In genomic region chr18:79949571-79950439, GRCh38 we compare ENCODE assay signal across 8 cellular contexts. TPM values are rescaled to one million over a fixed set of nuclear protein-coding genes. Genes with fewer than 3 reads are reported as not detected.
DNase-seq lines count a peak whose midpoint lies in the region; ATAC-seq and TF ChIP-seq lines count a peak whose summit lies in the region.

No MANE protein-coding gene starts in this region.

- H3K27ac ChIP-seq in 22Rv1 (0 out of 2 replicates have a peak overlapping the region, but pooled peaks have one; percentile 7), GM23338 (ENCODE audit: low read depth) (no peak overlapping the region), prostate gland (peak overlapping the region in 1 of 2 donors; percentile 80)

- H3K4me3 ChIP-seq in GM23338, result peak overlapping the region; percentile 66; the same call in 1 of the 2 replicates
- peak overlapping the region; percentile 81 for H3K4me3 ChIP-seq in fibroblast of the aortic adventitia (ENCODE audit: low read depth, low read length)
- H3K4me3 ChIP-seq in prostate gland, result peak overlapping the region; percentile 90 to 97

- H2AFZ ChIP-seq in GM23338, result no peak overlapping the region

- CTCF ChIA-PET in T-cell (lab: Charles Lee), result no interaction called here

- H3K9me3 ChIP-seq in prostate gland, result no peaks in the 10 kb centered on the region

- peaks cover 49% of the 10 kb centered on the region for H3K27me3 ChIP-seq in GM23338 (ENCODE audit: insufficient read depth)
- H3K27me3 ChIP-seq in prostate gland (replicated peaks; ENCODE audit: insufficient read depth), result no peaks in the 10 kb centered on the region

- H3K27me3 Mint-ChIP-seq in GM23338 (ENCODE audit: insufficient read depth, low read depth, poor library complexity) (peaks cover 40% of the 10 kb centered on the region), T-cell (no peaks in the 10 kb centered on the region)

- WGBS in prostate gland, result 71% methylated on average over 14 of the region's 14 CpGs

- H4K20me1 ChIP-seq in GM23338 (replicated peaks; ENCODE audit: insufficient read depth), result peaks cover 11% of the 10 kb centered on the region; the same call in 1 of the 2 replicates

- TF ChIP-seq POLR2A in prostate gland (IDR thresholded peaks at IDR 0.05), result no peak

- H3K9me3 Mint-ChIP-seq in GM23338 (no peaks in the 10 kb centered on the region; the same call in 2 of the 3 replicates), T-cell (no peaks in the 10 kb centered on the region)

- intact Hi-C loops in prostate gland (cut with DNase I), result loop anchor here (5.0 to 10.0 kb wide), 2 partner anchors 82 to 265 kb away; partner anchors contain the start of gene RBFA

- no peak for TF ChIP-seq CTCF in 22Rv1 (IDR thresholded peaks at IDR 0.05)
- TF ChIP-seq CTCF in GM23338 (conservative IDR thresholded peaks at IDR 0.05; ENCODE audit: low read depth in 2 of 2), result no peak
- TF ChIP-seq CTCF in fibroblast of the aortic adventitia (IDR thresholded peaks at IDR 0.05; ENCODE audit: insufficient read depth, low read length), result no peak
- no peak for TF ChIP-seq CTCF in prostate gland (IDR thresholded peaks at IDR 0.05)

- H3K79me2 ChIP-seq in GM23338 (replicated peaks; ENCODE audit: insufficient read depth), result no peaks in the 10 kb centered on the region

- POLR2A ChIA-PET in T-cell (lab: Charles Lee), result no interaction called here

- H3K36me3 ChIP-seq in GM23338 (ENCODE audit: insufficient read depth), result no peaks in the 10 kb centered on the region
- no peaks in the 10 kb centered on the region for H3K36me3 ChIP-seq in prostate gland

- no peaks in the 10 kb centered on the region for H3K9me2 ChIP-seq in GM23338 (ENCODE audit: insufficient read depth)

- no peak overlapping the region for H3K27ac Mint-ChIP-seq in GM23338
- H3K27ac Mint-ChIP-seq in T-cell, result peak overlapping the region; percentile 44 to 59

- DNase-seq in GM23338 (ENCODE audit: low spot score) (no peak), T-cell (peak in 1 of 34 experiments; percentile 30), fibroblast of the aortic adventitia (ENCODE audit: low read depth) (no peak), prostate gland (ENCODE audit: low spot score) (no peak), NCI-H146 treated with DMSO at 0.1 percent for 48 hours (lab: John Stamatoyannopoulos, UW; ENCODE audit: unreplicated experiment) (no peak)
- no peak for DNase-seq in activated CD4-positive, alpha-beta T cell treated with anti-CD3 and anti-CD28 coated beads for 48 hours

- no peaks in the 10 kb centered on the region; the same call in 2 of the 3 replicates for H3K36me3 Mint-ChIP-seq in GM23338 (ENCODE audit: low read depth)
- peaks cover 10% of the 10 kb centered on the region for H3K36me3 Mint-ChIP-seq in T-cell

- H3K4me2 ChIP-seq in GM23338, result peak overlapping the region; percentile 83; the same call in 1 of the 2 replicates

- ATAC-seq in GM23338 (no peak), T-cell (replicated peaks in 1 of 4) (no peak), GM18867 (IDR thresholded peaks at IDR 0.05; ENCODE audit: unreplicated experiment) (no peak)

- peaks cover 17% of the 10 kb centered on the region; the same call in 2 of the 3 replicates for H3K4me1 Mint-ChIP-seq in GM23338
- peaks cover 39 to 47% (median 44%) of the 10 kb centered on the region in 3 donors for H3K4me1 Mint-ChIP-seq in T-cell

- H3K4me3 Mint-ChIP-seq in GM23338 (peak overlapping the region; percentile 74), T-cell (peak overlapping the region; percentile 83 to 86 (median 86))

- peaks cover 8% of the 10 kb centered on the region; the same call in 1 of the 2 replicates for H3K4me1 ChIP-seq in GM23338 (ENCODE audit: insufficient read depth)
- H3K4me1 ChIP-seq in prostate gland (replicated peaks), result peaks cover 10% of the 10 kb centered on the region

- 0 out of 2 replicates have a peak, but pooled peaks cover 2% of the 10 kb centered on the region for H3F3A ChIP-seq in GM23338 (replicated peaks; ENCODE audit: low read depth)

TF ChIP-seq in GM23338, 12 proteins besides CTCF, POLR2A, EP300 and RAD21 (continues in another document):
- no peak for TF ChIP-seq ETS1 (IDR thresholded peaks at IDR 0.05)
- no peak for TF ChIP-seq JUNB (IDR thresholded peaks at IDR 0.05; ENCODE audit: unreplicated experiment)
- no peak for TF ChIP-seq STAT1 (IDR thresholded peaks at IDR 0.05; ENCODE audit: unreplicated experiment)
- TF ChIP-seq ZNF331 (CRISPR knock-in tag; IDR thresholded peaks at IDR 0.05; ENCODE audit: low read depth), result no peak
- no peak for TF ChIP-seq POLR2AphosphoS5 (IDR thresholded peaks at IDR 0.05; ENCODE audit: low read depth)
- TF ChIP-seq NANOG (IDR thresholded peaks at IDR 0.05; ENCODE audit: borderline replicate concordance), result no peak
- TF ChIP-seq EZH2phosphoT487 (IDR thresholded peaks at IDR 0.05; ENCODE audit: unreplicated experiment), result no peak

RNA-seq across cellular contexts. Expression of gene SLC66A2, which starts 1.6 kb away (rescaled TPM):
- 10.9 and 18.1 TPM in 2 replicates for total RNA-seq in GM23338 (2014; rRNA removed; shearing (Covaris generic))
- 4.0 and 5.4 TPM in 2 replicates for polyA plus RNA-seq in GM23338 (2016; fragmentation: Nextera tagmentation; extraction: Ambion mirVana)
- 10 to 100 TPM; 28.4 to 66.5 (median 37.6) TPM for total RNA-seq in T-cell
- 15.6 and 24.6 TPM in 2 replicates for total RNA-seq in fibroblast of the aortic adventitia (ENCODE audit: low replicate concordance)
- total RNA-seq in prostate gland, result 10 to 100 TPM; 37.6 to 74.1 TPM

RNA-seq across cellular contexts. Expression of gene HSBP1L1, which starts 14.6 kb away (rescaled TPM):
- total RNA-seq in GM23338 (2014; rRNA removed; shearing (Covaris generic)), result 1.8 TPM in 1 of 2 replicates, not detected in the other
- 2.3 and 3.7 TPM in 2 replicates for polyA plus RNA-seq in GM23338 (2016; fragmentation: Nextera tagmentation; extraction: Ambion mirVana)
- total RNA-seq in T-cell (10 to 100 TPM; 17.3 to 26.6 (median 20.6) TPM), fibroblast of the aortic adventitia (ENCODE audit: low replicate concordance) (2.5 and 7.2 TPM in 2 replicates), prostate gland (10 to 100 TPM; 20.4 to 66.9 TPM)

RNA-seq across cellular contexts. Expression of gene TXNL4A, which starts 38.6 kb away (rescaled TPM):
- total RNA-seq in GM23338 (2014; rRNA removed; shearing (Covaris generic)), result 45.9 and 51.0 TPM in 2 replicates
- polyA plus RNA-seq in GM23338 (2016; fragmentation: Nextera tagmentation; extraction: Ambion mirVana), result 271 and 277 TPM in 2 replicates
- total RNA-seq in T-cell (10 to 100 TPM; 61.2 to 77.8 (median 72.7) TPM), fibroblast of the aortic adventitia (ENCODE audit: low replicate concordance) (54.6 and 62.2 TPM in 2 replicates), prostate gland (10 to 100 TPM; 25.4 to 35.2 TPM)
